11 cellular contexts compared by ENCODE assay signal in the genomic region with DNA sequence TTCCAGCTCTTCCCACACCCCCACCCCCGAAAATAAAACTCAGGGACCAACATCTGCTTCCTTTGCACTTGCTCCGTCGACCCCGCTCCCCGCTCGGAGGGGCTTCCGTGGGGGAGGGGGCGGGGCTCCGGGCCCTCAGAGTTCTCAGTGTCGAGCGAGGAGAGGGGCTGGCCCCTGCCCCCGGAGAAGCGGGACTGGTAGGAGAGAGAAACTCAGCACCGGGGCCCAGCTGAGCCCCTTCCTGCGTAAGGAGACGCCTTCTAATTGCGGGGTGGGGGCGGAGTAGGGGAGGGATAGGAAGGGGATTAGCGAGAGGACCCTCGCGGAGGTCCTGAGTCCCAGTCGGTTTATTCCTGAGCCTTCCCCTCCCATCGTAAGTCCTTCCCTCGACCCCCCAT. TPM values are rescaled to one million over a fixed set of nuclear protein-coding genes. Genes with fewer than 3 reads are reported as not detected.
A peak's percentile ranks its signal among the peaks of the same experiment; 100 is the strongest.
DNase-seq lines count a peak whose midpoint lies in the region; ATAC-seq, FAIRE-seq and TF ChIP-seq lines count a peak whose summit lies in the region.
"Had no signal": no experiment of that assay in that cellular context is flagged by ENCODE, and none has a peak within 500 bp of the region (broad histone marks: within the 10 kb centered on the region; RNA-seq: fewer than 3 reads in every experiment).

No MANE protein-coding gene starts in this region.

- peaks cover 66% of the 10 kb centered on the region for H3K27me3 Mint-ChIP-seq in activated CD4-positive, alpha-beta T cell treated with anti-CD3 and anti-CD28 coated beads, Interleukin-2, amount 10 ng/mL, durations not matched to agents 7 days and 5 days
- H3K27me3 Mint-ChIP-seq in activated T-helper 17 cell treated with anti-CD3 and anti-CD28 coated beads, Interleukin-2, amount 50 U/mL, for 72 hours: peaks cover 15% of the 10 kb centered on the region
- peaks cover 80% of the 10 kb centered on the region for H3K27me3 Mint-ChIP-seq in stimulated activated naive CD8-positive, alpha-beta T cell treated with anti-CD3 and anti-CD28 coated beads, Interleukin-15, amount 100 ng/mL, for 72 hours

- no peaks in the 10 kb centered on the region for H3K9me3 ChIP-seq in kidney (ENCODE audit: control insufficient read depth in 1 of 2, low read length in 2 of 2)

- H3K27ac ChIP-seq in kidney (ENCODE audit: low read depth in 2 of 2, low read length in 2 of 2): peak overlapping the region; percentile 57 to 77
- H3K27ac ChIP-seq: SK-N-MC had no signal

- intact Hi-C loops in kidney (cut with DNase I): no loop called here

- H3K4me3 Mint-ChIP-seq in activated CD4-positive, alpha-beta T cell treated with anti-CD3 and anti-CD28 coated beads, Interleukin-2, amount 10 ng/mL, durations not matched to agents 7 days and 5 days: peak overlapping the region; percentile 50
- H3K4me3 Mint-ChIP-seq in activated T-helper 17 cell treated with anti-CD3 and anti-CD28 coated beads, Interleukin-2, amount 50 U/mL, for 72 hours: peak overlapping the region; percentile 72
- H3K4me3 Mint-ChIP-seq in stimulated activated naive CD8-positive, alpha-beta T cell treated with anti-CD3 and anti-CD28 coated beads, Interleukin-15, amount 100 ng/mL, for 72 hours: peak overlapping the region; percentile 56 to 81

- no peak for DNase-seq in activated CD4-positive, alpha-beta T cell treated with anti-CD3 and anti-CD28 coated beads, Interleukin-2, amount 10 ng/mL, durations not matched to agents 7 days and 5 days
- DNase-seq in activated CD4-positive, alpha-beta T cell treated with anti-CD3 and anti-CD28 coated beads for 4 hours: no peak
- DNase-seq in kidney (no peak), NCI-H446 (lab: John Stamatoyannopoulos, UW) (no peak), foreskin fibroblast (no peak)
- no peak for DNase-seq in stimulated activated naive CD8-positive, alpha-beta T cell treated with anti-CD3 and anti-CD28 coated beads, Interleukin-15, amount 100 ng/mL, for 72 hours
- DNase-seq: MV-4-11 had no signal

- H3K27ac Mint-ChIP-seq in activated CD4-positive, alpha-beta T cell treated with anti-CD3 and anti-CD28 coated beads, Interleukin-2, amount 10 ng/mL, durations not matched to agents 7 days and 5 days: peak overlapping the region; percentile 61
- H3K27ac Mint-ChIP-seq in activated T-helper 17 cell treated with anti-CD3 and anti-CD28 coated beads, Interleukin-2, amount 50 U/mL, for 72 hours: peak overlapping the region; percentile 54
- peak overlapping the region; percentile 36 to 75 for H3K27ac Mint-ChIP-seq in stimulated activated naive CD8-positive, alpha-beta T cell treated with anti-CD3 and anti-CD28 coated beads, Interleukin-15, amount 100 ng/mL, for 72 hours

- CTCF ChIA-PET in activated CD4-positive, alpha-beta T cell treated with anti-CD3 and anti-CD28 coated beads, Interleukin-2, amount 10 ng/mL, durations not matched to agents 7 days and 5 days (lab: Charles Lee): interaction anchor here (0.9 kb wide), 1 partner anchor 22 kb away, joined by 3 read pairs; the partner anchor contains the start of gene SLC22A7

- H3K4me3 ChIP-seq in kidney (ENCODE audit: low read length in 2 of 2) (peak overlapping the region in 1 of 2 donors; percentile 43), foreskin fibroblast (ENCODE audit: low read depth in 1 of 2, low read length in 2 of 2) (no peak overlapping the region)
- H3K4me3 ChIP-seq: SK-N-MC had no signal

- H3K4me1 ChIP-seq in kidney (ENCODE audit: control insufficient read depth in 1 of 2, insufficient read depth in 1 of 2, low read depth in 1 of 2, low read length in 2 of 2): peaks cover 20 to 24% of the 10 kb centered on the region in 2 donors

- peak; percentile 19 for ATAC-seq in activated T-helper 17 cell treated with anti-CD3 and anti-CD28 coated beads, Interleukin-2, amount 50 U/mL, for 72 hours (replicated peaks)
- peak; percentile 34 for ATAC-seq in stimulated activated naive CD8-positive, alpha-beta T cell treated with anti-CD3 and anti-CD28 coated beads, Interleukin-15, amount 100 ng/mL, for 72 hours
- no peak for ATAC-seq in GM21529 (IDR thresholded peaks at IDR 0.05; ENCODE audit: unreplicated experiment)

- POLR2A ChIA-PET in activated CD4-positive, alpha-beta T cell treated with anti-CD3 and anti-CD28 coated beads, Interleukin-2, amount 10 ng/mL, durations not matched to agents 7 days and 5 days (lab: Charles Lee): no interaction called here

- H3K36me3 Mint-ChIP-seq in activated CD4-positive, alpha-beta T cell treated with anti-CD3 and anti-CD28 coated beads, Interleukin-2, amount 10 ng/mL, durations not matched to agents 7 days and 5 days (ENCODE audit: low read depth): no peaks in the 10 kb centered on the region
- no peaks in the 10 kb centered on the region for H3K36me3 Mint-ChIP-seq in activated T-helper 17 cell treated with anti-CD3 and anti-CD28 coated beads, Interleukin-2, amount 50 U/mL, for 72 hours (ENCODE audit: low read depth)

- H3K9ac ChIP-seq in kidney (ENCODE audit: low read length in 2 of 2): peak overlapping the region in 1 of 2 donors; percentile 51

- no peak for FAIRE-seq in kidney (lab: Jason Lieb, UNC)

- no peaks in the 10 kb centered on the region for H3K36me3 ChIP-seq in kidney (ENCODE audit: control insufficient read depth in 1 of 2, insufficient read depth in 2 of 2, low read length in 2 of 2)

- TF ChIP-seq CTCF in kidney (IDR thresholded peaks at IDR 0.05; ENCODE audit: borderline replicate concordance, extremely low read depth, insufficient read depth): no peak
- no peak for TF ChIP-seq CTCF in foreskin fibroblast (IDR thresholded peaks at IDR 0.05; ENCODE audit: low read depth, low read length)

- no peaks in the 10 kb centered on the region for H3K9me3 Mint-ChIP-seq in activated CD4-positive, alpha-beta T cell treated with anti-CD3 and anti-CD28 coated beads, Interleukin-2, amount 10 ng/mL, durations not matched to agents 7 days and 5 days
- H3K9me3 Mint-ChIP-seq in activated T-helper 17 cell treated with anti-CD3 and anti-CD28 coated beads, Interleukin-2, amount 50 U/mL, for 72 hours: no peaks in the 10 kb centered on the region
- H3K9me3 Mint-ChIP-seq in stimulated activated naive CD8-positive, alpha-beta T cell treated with anti-CD3 and anti-CD28 coated beads, Interleukin-15, amount 100 ng/mL, for 72 hours: no peaks in the 10 kb centered on the region

- H3K4me1 Mint-ChIP-seq in activated CD4-positive, alpha-beta T cell treated with anti-CD3 and anti-CD28 coated beads, Interleukin-2, amount 10 ng/mL, durations not matched to agents 7 days and 5 days: peaks cover 13% of the 10 kb centered on the region
- H3K4me1 Mint-ChIP-seq in activated T-helper 17 cell treated with anti-CD3 and anti-CD28 coated beads, Interleukin-2, amount 50 U/mL, for 72 hours: peaks cover 6% of the 10 kb centered on the region
- peaks cover 46% of the 10 kb centered on the region for H3K4me1 Mint-ChIP-seq in stimulated activated naive CD8-positive, alpha-beta T cell treated with anti-CD3 and anti-CD28 coated beads, Interleukin-15, amount 100 ng/mL, for 72 hours

RNA-seq across cellular contexts. Expression of gene SLC22A7, which starts 22.3 kb away (rescaled TPM):
- total RNA-seq in activated CD4-positive, alpha-beta T cell treated with anti-CD3 and anti-CD28 coated beads, Interleukin-2, amount 10 ng/mL, durations not matched to agents 7 days and 5 days: not detected
- total RNA-seq in activated T-helper 17 cell treated with anti-CD3 and anti-CD28 coated beads, Interleukin-2, amount 50 U/mL, for 72 hours: not detected
- 2.0 TPM for total RNA-seq in kidney
- polyA plus RNA-seq in kidney (ENCODE audit: insufficient read depth, low read depth, low replicate concordance): 34.8 TPM
- total RNA-seq: glomerular endothelial cell had no signal

RNA-seq across cellular contexts. Expression of gene TTBK1, which starts 32.5 kb away (rescaled TPM):
- total RNA-seq in activated CD4-positive, alpha-beta T cell treated with anti-CD3 and anti-CD28 coated beads, Interleukin-2, amount 10 ng/mL, durations not matched to agents 7 days and 5 days: under 1 TPM; 0.07 to 0.12 TPM
- 1 to 10 TPM; 2.2 to 3.6 TPM for total RNA-seq in activated T-helper 17 cell treated with anti-CD3 and anti-CD28 coated beads, Interleukin-2, amount 50 U/mL, for 72 hours
- 0.31 TPM for total RNA-seq in kidney
- 0.26 TPM for polyA plus RNA-seq in kidney (ENCODE audit: insufficient read depth, low read depth, low replicate concordance)

RNA-seq across cellular contexts. Expression of gene CRIP3, which starts 32.8 kb away (rescaled TPM):
- total RNA-seq in activated CD4-positive, alpha-beta T cell treated with anti-CD3 and anti-CD28 coated beads, Interleukin-2, amount 10 ng/mL, durations not matched to agents 7 days and 5 days: under 1 TPM in 1 of 2 experiments, not detected in 1; 0.67 TPM
- total RNA-seq in activated T-helper 17 cell treated with anti-CD3 and anti-CD28 coated beads, Interleukin-2, amount 50 U/mL, for 72 hours: 1 to 10 TPM; 4.2 to 4.6 TPM
- 5.6 TPM for total RNA-seq in kidney
- 14.3 TPM for polyA plus RNA-seq in kidney (ENCODE audit: insufficient read depth, low read depth, low replicate concordance)
- total RNA-seq: glomerular endothelial cell had no signal

RNA-seq across cellular contexts. Expression of gene DNPH1, which starts 46.5 kb away (rescaled TPM):
- total RNA-seq in activated CD4-positive, alpha-beta T cell treated with anti-CD3 and anti-CD28 coated beads, Interleukin-2, amount 10 ng/mL, durations not matched to agents 7 days and 5 days: 10 to 100 TPM; 36.7 to 48.6 TPM
- 10 to 100 TPM; 42.6 to 57.8 TPM for total RNA-seq in activated T-helper 17 cell treated with anti-CD3 and anti-CD28 coated beads, Interleukin-2, amount 50 U/mL, for 72 hours
- total RNA-seq in kidney: 74.3 TPM
- 373 TPM for polyA plus RNA-seq in kidney (ENCODE audit: insufficient read depth, low read depth, low replicate concordance)
